26 cellular contexts compared by ENCODE assay signal in genomic region chr4:73831569-73831968, GRCh38. TPM values are rescaled to one million over a fixed set of nuclear protein-coding genes. Genes with fewer than 3 reads are reported as not detected.
"Had no signal": no experiment of that assay in that cellular context is flagged by ENCODE, and none has a peak within 500 bp of the region (broad histone marks: within the 10 kb centered on the region; RNA-seq: fewer than 3 reads in every experiment).

No MANE protein-coding gene starts in this region.

- ATAC-seq: activated CD4-positive, CD25-positive, alpha-beta regulatory T cell treated with anti-CD3 and anti-CD28 coated beads, Interleukin-2, amount 50 U/mL, for 24 hours; activated naive CD8-positive, alpha-beta T cell treated with anti-CD3 and anti-CD28 coated beads, Interleukin-2, amount 50 U/mL, for 24 hours; left lobe of liver had no signal

- H3K4me3 Mint-ChIP-seq: activated CD4-positive, alpha-beta T cell treated with anti-CD3 and anti-CD28 coated beads, Interleukin-2, amount 10 ng/mL, durations not matched to agents 7 days and 5 days; activated naive CD4-positive, alpha-beta T cell treated with anti-CD3 and anti-CD28 coated beads, Interleukin-2, amount 10 ng/mL, durations not matched to agents 7 days and 5 days; activated naive CD8-positive, alpha-beta T cell treated with anti-CD3 and anti-CD28 coated beads, Interleukin-2, amount 50 U/mL, for 24 hours; neural crest cell had no signal

- H3K27me3 ChIP-seq: ovary, thyroid gland had no signal

- H3K36me3 ChIP-seq: ovary, thyroid gland had no signal

- H3K9me3 ChIP-seq: ovary, thyroid gland had no signal

- H3K27ac ChIP-seq: ovary, thyroid gland had no signal

- H3K4me3 ChIP-seq: ovary, thyroid gland had no signal

- H3K27me3 Mint-ChIP-seq: activated CD4-positive, alpha-beta T cell treated with anti-CD3 and anti-CD28 coated beads, Interleukin-2, amount 10 ng/mL, durations not matched to agents 7 days and 5 days; activated naive CD8-positive, alpha-beta T cell treated with anti-CD3 and anti-CD28 coated beads, Interleukin-2, amount 50 U/mL, for 24 hours had no signal

- H3K9me3 Mint-ChIP-seq: activated CD4-positive, alpha-beta T cell treated with anti-CD3 and anti-CD28 coated beads, Interleukin-2, amount 10 ng/mL, durations not matched to agents 7 days and 5 days had no signal

- H3K36me3 Mint-ChIP-seq: activated naive CD4-positive, alpha-beta T cell treated with anti-CD3 and anti-CD28 coated beads, Interleukin-2, amount 10 ng/mL, durations not matched to agents 7 days and 5 days had no signal

- H3K4me1 Mint-ChIP-seq: activated CD4-positive, alpha-beta T cell treated with anti-CD3 and anti-CD28 coated beads, Interleukin-2, amount 10 ng/mL, durations not matched to agents 7 days and 5 days; activated naive CD4-positive, alpha-beta T cell treated with anti-CD3 and anti-CD28 coated beads, Interleukin-2, amount 10 ng/mL, durations not matched to agents 7 days and 5 days; activated naive CD8-positive, alpha-beta T cell treated with anti-CD3 and anti-CD28 coated beads, Interleukin-2, amount 50 U/mL, for 24 hours had no signal

- H3K27ac Mint-ChIP-seq: activated CD4-positive, alpha-beta T cell treated with anti-CD3 and anti-CD28 coated beads, Interleukin-2, amount 10 ng/mL, durations not matched to agents 7 days and 5 days; activated naive CD4-positive, alpha-beta T cell treated with anti-CD3 and anti-CD28 coated beads, Interleukin-2, amount 10 ng/mL, durations not matched to agents 7 days and 5 days; activated naive CD8-positive, alpha-beta T cell treated with anti-CD3 and anti-CD28 coated beads, Interleukin-2, amount 50 U/mL, for 24 hours had no signal

- DNase-seq: activated CD4-positive, alpha-beta T cell treated with anti-CD3 and anti-CD28 coated beads, Interleukin-2, amount 10 ng/mL, durations not matched to agents 7 days and 5 days; activated CD8-positive, alpha-beta memory T cell treated with anti-CD3 and anti-CD28 coated beads, Interleukin-2, amount 50 U/mL, for 48 hours; activated effector memory CD4-positive, alpha-beta T cell treated with Interleukin-2 at 50 U/mL for 16 hours; activated naive CD4-positive, alpha-beta T cell treated with anti-CD3 and anti-CD28 coated beads, Interleukin-2, amount 10 ng/mL, durations not matched to agents 7 days and 5 days; activated naive CD8-positive, alpha-beta T cell treated with anti-CD3 and anti-CD28 coated beads, Interleukin-2, amount 50 U/mL, for 24 hours; activated T-cell treated with anti-CD3 and anti-CD28 coated beads, Interleukin-2, amount 50 U/mL, for 48 hours; anterior cingulate cortex; effector CD4-positive, alpha-beta T cell; hippocampal formation; ovary; stimulated activated CD4-positive, alpha-beta T cell treated with anti-CD3 and anti-CD28 coated beads, Interleukin-2, amount 100 ng/mL, for 24 hours; stimulated activated naive CD4-positive, alpha-beta T cell treated with Interleukin-2 at 50 U/mL for 16 hours; T-helper 1 cell; T1000; thyroid gland had no signal

- FAIRE-seq: bronchial epithelial cell, keratinocyte had no signal

RNA-seq across cellular contexts. Expression of gene CXCL6, which starts 4.9 kb away (rescaled TPM):
- total RNA-seq: activated CD4-positive, alpha-beta T cell treated with anti-CD3 and anti-CD28 coated beads, Interleukin-2, amount 10 ng/mL, durations not matched to agents 7 days and 5 days; bronchial epithelial cell; neural crest cell; thyroid gland had no signal

RNA-seq across cellular contexts. Expression of gene PF4V1, which starts 21.5 kb away (rescaled TPM):
- total RNA-seq: activated CD4-positive, alpha-beta T cell treated with anti-CD3 and anti-CD28 coated beads, Interleukin-2, amount 10 ng/mL, durations not matched to agents 7 days and 5 days; cerebellum; fibroblast of villous mesenchyme; glomerular endothelial cell; left lobe of liver; neural crest cell; ovary; subcutaneous adipose tissue; thyroid gland; ureter had no signal
- polyA plus RNA-seq: esophagus, keratinocyte, ovary had no signal

RNA-seq across cellular contexts. Expression of gene CXCL1, which starts 37.6 kb away (rescaled TPM):
- total RNA-seq: activated CD4-positive, alpha-beta T cell treated with anti-CD3 and anti-CD28 coated beads, Interleukin-2, amount 10 ng/mL, durations not matched to agents 7 days and 5 days; neural crest cell had no signal
